In genomic region chr2:238791345-238791744, GRCh38 we compare ENCODE assay signal across 21 cellular contexts. TPM values are rescaled to one million over a fixed set of nuclear protein-coding genes. Genes with fewer than 3 reads are reported as not detected.
DNase-seq lines count a peak whose midpoint lies in the region; ATAC-seq and TF ChIP-seq lines count a peak whose summit lies in the region.
"Had no signal": no experiment of that assay in that cellular context is flagged by ENCODE, and none has a peak within 500 bp of the region (broad histone marks: within the 10 kb centered on the region; RNA-seq: fewer than 3 reads in every experiment).

No MANE protein-coding gene starts in this region.

- H3K4me1 Mint-ChIP-seq in HFFc6 (ENCODE audit: low read depth), result peaks cover 53% of the 10 kb centered on the region
- H3K4me1 Mint-ChIP-seq: stimulated activated effector memory CD8-positive, alpha-beta T cell treated with anti-CD3 and anti-CD28 coated beads, Interleukin-12 subunit alpha, Interleukin-12 subunit beta, amount 100 ng/mL, for 72 hours had no signal

- TF ChIP-seq CTCF in AG10803 (conservative IDR thresholded peaks at IDR 0.05; ENCODE audit: low read length) (no peak), HFFc6 (IDR thresholded peaks at IDR 0.05) (no peak), fibroblast of lung (conservative IDR thresholded peaks at IDR 0.05 in 1 of 2, IDR thresholded peaks at IDR 0.05 in 1 of 2; ENCODE audit: low read depth in 1 of 2, low read length in 2 of 2) (no peak)

- no peaks in the 10 kb centered on the region for H3K9me3 ChIP-seq in fibroblast of lung (ENCODE audit: control insufficient read depth, insufficient read depth, low read depth, low read length)
- no peaks in the 10 kb centered on the region for H3K9me3 ChIP-seq in subcutaneous abdominal adipose tissue (ENCODE audit: control insufficient read depth in 5 of 5, low read length in 5 of 5)
- H3K9me3 ChIP-seq: breast epithelium had no signal

- DNase-seq in AG10803 (ENCODE audit: low read depth) (peak; percentile 58), HFFc6 (peak; percentile 6), fibroblast of lung (ENCODE audit: low read depth in 2 of 2) (no peak), D341Med (ENCODE audit: low spot score) (no peak), activated gamma-delta T cell treated with Interleukin-2 at 50 U/mL for 16 hours (no peak)
- DNase-seq: activated CD8-positive, alpha-beta T cell treated with anti-CD3 and anti-CD28 coated beads for 36 hours; CD4-positive, alpha-beta T cell; DMS 273 treated with DMSO at 0.1 percent for 48 hours; kidney glomerular epithelial cell; NCI-H1048; NCI-H187; NCI-H526 treated with DMSO at 0.1 percent for 48 hours had no signal

- H3K27ac ChIP-seq in fibroblast of lung (ENCODE audit: insufficient read depth, low read length) (no peak overlapping the region), subcutaneous abdominal adipose tissue (ENCODE audit: low read depth, low read length) (peak overlapping the region; percentile 59)
- H3K27ac ChIP-seq: breast epithelium had no signal

- peaks cover under 1% of the 10 kb centered on the region for H3K27me3 ChIP-seq in fibroblast of lung (ENCODE audit: control insufficient read depth, insufficient read depth, low read length)
- H3K27me3 ChIP-seq in subcutaneous abdominal adipose tissue (ENCODE audit: control insufficient read depth in 5 of 5, insufficient read depth in 4 of 5, low read length in 5 of 5), result no peaks in the 10 kb centered on the region
- H3K27me3 ChIP-seq: breast epithelium had no signal

- peak overlapping the region; percentile 4 for H3K9ac ChIP-seq in fibroblast of lung (ENCODE audit: insufficient read depth, low read length)
- H3K9ac ChIP-seq in subcutaneous abdominal adipose tissue (ENCODE audit: low read length in 5 of 5), result peak overlapping the region in 1 of 5 donors; percentile 44

- H3K4me3 Mint-ChIP-seq in HFFc6, result peak overlapping the region; percentile 86; the same call in 1 of the 2 replicates
- H3K4me3 Mint-ChIP-seq: activated CD8-positive, alpha-beta T cell treated with anti-CD3 and anti-CD28 coated beads for 36 hours; CD4-positive, alpha-beta T cell; stimulated activated effector memory CD8-positive, alpha-beta T cell treated with anti-CD3 and anti-CD28 coated beads, Interleukin-12 subunit alpha, Interleukin-12 subunit beta, amount 100 ng/mL, for 72 hours had no signal

- peak overlapping the region; percentile 81 for H3K4me2 ChIP-seq in fibroblast of lung (ENCODE audit: extremely low read depth, insufficient read depth, low read length)
- H3K4me2 ChIP-seq: smooth muscle cell had no signal

- H3K36me3 Mint-ChIP-seq in HFFc6 (ENCODE audit: low read depth), result no peaks in the 10 kb centered on the region
- H3K36me3 Mint-ChIP-seq: stimulated activated effector memory CD8-positive, alpha-beta T cell treated with anti-CD3 and anti-CD28 coated beads, Interleukin-12 subunit alpha, Interleukin-12 subunit beta, amount 100 ng/mL, for 72 hours had no signal

- peaks cover 3% of the 10 kb centered on the region; the same call in 1 of the 2 replicates for H3K27me3 Mint-ChIP-seq in HFFc6 (ENCODE audit: insufficient read depth)

- H3K36me3 ChIP-seq in fibroblast of lung (ENCODE audit: control insufficient read depth, insufficient read depth, low read length), result no peaks in the 10 kb centered on the region
- H3K36me3 ChIP-seq in subcutaneous abdominal adipose tissue (ENCODE audit: control insufficient read depth in 5 of 5, insufficient read depth in 5 of 5, low read length in 5 of 5), result no peaks in the 10 kb centered on the region
- H3K36me3 ChIP-seq: breast epithelium had no signal

- H3K27ac Mint-ChIP-seq in HFFc6, result peak overlapping the region; percentile 89; the same call in 1 of the 2 replicates
- H3K27ac Mint-ChIP-seq: activated CD8-positive, alpha-beta T cell treated with anti-CD3 and anti-CD28 coated beads for 36 hours; CD4-positive, alpha-beta T cell; stimulated activated effector memory CD8-positive, alpha-beta T cell treated with anti-CD3 and anti-CD28 coated beads, Interleukin-12 subunit alpha, Interleukin-12 subunit beta, amount 100 ng/mL, for 72 hours had no signal

- H3K4me1 ChIP-seq in fibroblast of lung (ENCODE audit: control insufficient read depth, extremely low read depth, insufficient read depth, low read length) (peaks cover 6% of the 10 kb centered on the region), subcutaneous abdominal adipose tissue (ENCODE audit: control insufficient read depth in 5 of 5, insufficient read depth in 5 of 5, low read length in 5 of 5) (peaks cover 0 to 9% (median 2%) of the 10 kb centered on the region in 5 donors)
- H3K4me1 ChIP-seq: breast epithelium had no signal

- H3K4me3 ChIP-seq in AG10803 (ENCODE audit: low read length), result peak overlapping the region; percentile 58
- H3K4me3 ChIP-seq in fibroblast of lung (replicated peaks in 1 of 4; ENCODE audit: control extremely low read depth in 1 of 4, insufficient read depth in 1 of 4, low read depth in 3 of 4, low read length in 4 of 4), result peak overlapping the region in 1 of 4 experiments; percentile 40
- peak overlapping the region in 2 of 5 donors; percentile 1 to 19 for H3K4me3 ChIP-seq in subcutaneous abdominal adipose tissue (ENCODE audit: low read depth in 1 of 5, low read length in 5 of 5)
- H3K4me3 ChIP-seq: smooth muscle cell had no signal

- peak overlapping the region; percentile 74 for H2AFZ ChIP-seq in fibroblast of lung (ENCODE audit: low read length)

- H3K79me2 ChIP-seq in fibroblast of lung (ENCODE audit: control insufficient read depth, insufficient read depth, low read length), result no peaks in the 10 kb centered on the region

- no peaks in the 10 kb centered on the region for H3K9me3 Mint-ChIP-seq in HFFc6
- H3K9me3 Mint-ChIP-seq: activated CD8-positive, alpha-beta T cell treated with anti-CD3 and anti-CD28 coated beads for 36 hours; CD4-positive, alpha-beta T cell; stimulated activated effector memory CD8-positive, alpha-beta T cell treated with anti-CD3 and anti-CD28 coated beads, Interleukin-12 subunit alpha, Interleukin-12 subunit beta, amount 100 ng/mL, for 72 hours had no signal

- no peaks in the 10 kb centered on the region for H4K20me1 ChIP-seq in fibroblast of lung (ENCODE audit: control insufficient read depth, extremely low read depth, insufficient read depth, low read length)

- ATAC-seq in HG02642 (IDR thresholded peaks at IDR 0.05; ENCODE audit: poor library complexity, unreplicated experiment) (no peak), HG03039 (IDR thresholded peaks at IDR 0.05; ENCODE audit: unreplicated experiment) (no peak)
- ATAC-seq: activated CD4-positive, CD25-positive, alpha-beta regulatory T cell treated with anti-CD3 and anti-CD28 coated beads, Interleukin-2, amount 50 U/mL, for 24 hours; activated CD8-positive, alpha-beta T cell treated with anti-CD3 and anti-CD28 coated beads for 36 hours had no signal

RNA-seq across cellular contexts. Expression of gene TWIST2, which starts 56.5 kb away (rescaled TPM):
- 100 to 1,000 TPM; 127 to 146 (median 137) TPM for total RNA-seq in HFFc6 (2021; fragmentation: NEBNext Ultra II Directional; extraction: Animal tissue kit (Norgen Biotek cat#: 25700))
- 36.0 and 118 TPM in 2 replicates for total RNA-seq in fibroblast of lung
- polyA plus RNA-seq in fibroblast of lung, result 85.2 and 97.7 TPM in 2 replicates
- polyA plus RNA-seq in fibroblast of lung (2012), result 83.8 and 115 TPM in 2 replicates
- polyA minus RNA-seq in fibroblast of lung (ENCODE audit: low replicate concordance), result 24.2 and 33.9 TPM in 2 replicates
- total RNA-seq: activated CD8-positive, alpha-beta T cell treated with anti-CD3 and anti-CD28 coated beads for 36 hours; CD4-positive, alpha-beta T cell; SK-MEL-5; T-helper 1 cell treated with Interleukin-12 subunit alpha and Interleukin-12 subunit beta and Interleukin-4 antibody, amounts not matched to agents 30 ng/mL and 1 ng/mL, for 36 hours had no signal

Comparison
In these comparisons a context has a peak if more than half of its experiments do, and no peak if none do; other contexts are left out.
1. DNase-seq: peak in AG10803 (single experiment) and HFFc6 (single experiment); none in fibroblast of lung (0 of 2), D341Med (single experiment) and activated gamma-delta T cell treated with Interleukin-2 at 50 U/mL for 16 hours (single experiment).